ENCODE assay signal across 11 cellular contexts in the genomic region with DNA sequence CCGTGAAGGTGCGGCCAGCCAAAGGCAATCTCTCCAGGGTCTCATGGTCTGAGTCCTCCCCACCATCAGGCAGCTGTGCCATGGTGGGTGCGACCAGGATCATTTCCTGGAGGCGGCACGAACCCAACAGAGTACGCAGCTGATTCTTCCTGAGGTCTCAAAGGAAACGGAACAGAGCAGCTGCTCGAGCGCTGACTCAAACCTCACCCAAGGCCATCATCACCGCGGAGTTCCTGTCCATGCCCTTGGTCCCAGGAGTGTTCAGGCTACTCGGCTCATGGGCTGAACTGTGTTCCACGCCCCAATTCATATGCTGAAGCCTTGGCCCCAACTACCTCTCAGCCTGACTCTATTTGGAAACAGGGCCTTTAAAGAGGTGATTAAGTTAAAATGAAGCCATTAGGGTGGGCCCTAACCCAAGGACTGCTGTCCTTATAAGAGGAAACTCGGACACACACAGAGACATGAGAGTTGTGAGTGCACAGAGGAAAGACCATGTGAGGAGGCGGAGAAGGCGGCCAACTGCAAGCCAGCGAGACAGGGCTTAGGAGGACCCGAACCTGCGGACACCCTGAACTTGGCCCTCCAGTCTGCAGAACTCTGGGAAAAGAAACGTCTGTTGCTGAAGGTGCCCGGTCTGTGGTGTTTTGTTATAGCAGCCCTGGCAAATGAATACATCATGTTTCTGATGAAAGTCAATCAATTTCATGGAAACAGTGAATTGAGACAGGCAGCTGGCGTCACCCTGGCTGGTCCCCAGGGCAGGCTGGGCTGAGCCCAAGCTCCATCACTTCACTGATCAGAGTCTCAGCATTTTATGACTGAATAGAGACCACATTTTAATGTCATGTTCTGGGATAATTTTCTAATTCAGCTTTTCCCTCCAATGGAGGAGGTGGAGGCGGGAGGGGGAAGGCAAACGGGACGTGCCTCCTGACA. TPM values are rescaled to one million over a fixed set of nuclear protein-coding genes. Genes with fewer than 3 reads are reported as not detected.
DNase-seq lines count a peak whose midpoint lies in the region; ATAC-seq and TF ChIP-seq lines count a peak whose summit lies in the region.
"Had no signal": no experiment of that assay in that cellular context is flagged by ENCODE, and none has a peak within 500 bp of the region (broad histone marks: within the 10 kb centered on the region; RNA-seq: fewer than 3 reads in every experiment).

No MANE protein-coding gene starts in this region.

- peaks cover 8% of the 10 kb centered on the region for H3K4me1 Mint-ChIP-seq in endothelial cell (ENCODE audit: unreplicated experiment)
- H3K4me1 Mint-ChIP-seq in T-helper 17 cell, result peaks cover 20% of the 10 kb centered on the region

- intact Hi-C loops in ovary (cut with DNase I), result no loop called here

- TF ChIP-seq EP300 in ovary (IDR thresholded peaks at IDR 0.05), result no peak

- H3K27me3 Mint-ChIP-seq in endothelial cell (ENCODE audit: unreplicated experiment) (peaks cover 4% of the 10 kb centered on the region), T-helper 17 cell (no peaks in the 10 kb centered on the region)

- H3K9me3 Mint-ChIP-seq in endothelial cell (ENCODE audit: unreplicated experiment), result no peaks in the 10 kb centered on the region
- H3K9me3 Mint-ChIP-seq: naive thymus-derived CD4-positive, alpha-beta T cell had no signal

- no peaks in the 10 kb centered on the region for H3K27me3 ChIP-seq in ovary
- H3K27me3 ChIP-seq: SJSA1 had no signal

- no peak overlapping the region for H3K4me3 ChIP-seq in GM12865 (ENCODE audit: low read depth, low read length)
- H3K4me3 ChIP-seq in ovary, result no peak overlapping the region
- H3K4me3 ChIP-seq: SJSA1 had no signal

- peaks cover 41% of the 10 kb centered on the region for H3K4me1 ChIP-seq in ovary (ENCODE audit: insufficient read depth)

- ATAC-seq in HG03460 (IDR thresholded peaks at IDR 0.05; ENCODE audit: unreplicated experiment) (peak; percentile 70), T-helper 17 cell (no peak), GM21576 (IDR thresholded peaks at IDR 0.05; ENCODE audit: unreplicated experiment) (no peak)
- ATAC-seq: naive thymus-derived CD4-positive, alpha-beta T cell had no signal

- H3K9me3 ChIP-seq in ovary (no peaks in the 10 kb centered on the region), T-helper 17 cell (ENCODE audit: control insufficient read depth, low read length, poor library complexity, severe bottlenecking) (no peaks in the 10 kb centered on the region)
- H3K9me3 ChIP-seq: SJSA1 had no signal

- DNase-seq in GM12865 (ENCODE audit: low read depth), result peak; percentile 85
- DNase-seq in endothelial cell (ENCODE audit: low spot score), result no peak
- peak in 3 of 5 donors; percentile 44 to 65 (median 50) for DNase-seq in ovary
- no peak for DNase-seq in T-helper 17 cell
- DNase-seq in NCI-H1436 (lab: John Stamatoyannopoulos, UW), result no peak
- DNase-seq in NCI-H748 treated with DMSO at 0.1 percent for 48 hours (lab: John Stamatoyannopoulos, UW), result no peak
- DNase-seq: DND-41; naive thymus-derived CD4-positive, alpha-beta T cell had no signal

- WGBS in ovary, 3 donors, result 47 to 70% (median 64%) methylated on average over 25 of the region's 25 CpGs

- no peak for TF ChIP-seq POLR2A in ovary (IDR thresholded peaks at IDR 0.05)

- H3K36me3 Mint-ChIP-seq in endothelial cell (ENCODE audit: low read depth, unreplicated experiment) (no peaks in the 10 kb centered on the region), T-helper 17 cell (ENCODE audit: low read depth) (no peaks in the 10 kb centered on the region)
- H3K36me3 Mint-ChIP-seq: naive thymus-derived CD4-positive, alpha-beta T cell had no signal

- H3K4me3 Mint-ChIP-seq in endothelial cell (ENCODE audit: unreplicated experiment), result peak overlapping the region; percentile 63
- no peak overlapping the region for H3K4me3 Mint-ChIP-seq in T-helper 17 cell
- H3K4me3 Mint-ChIP-seq: naive thymus-derived CD4-positive, alpha-beta T cell had no signal

- TF ChIP-seq CTCF in GM12865 (IDR thresholded peaks at IDR 0.05; ENCODE audit: insufficient read depth, low read depth, low read length, missing control alignments), result no peak
- TF ChIP-seq CTCF in endothelial cell (IDR thresholded peaks at IDR 0.05; ENCODE audit: unreplicated experiment), result no peak
- TF ChIP-seq CTCF in ovary (IDR thresholded peaks at IDR 0.05), result no peak

- H3K27ac ChIP-seq in ovary, result peak overlapping the region; percentile 25 to 46
- H3K27ac ChIP-seq: SJSA1 had no signal

- H3K36me3 ChIP-seq in ovary, result no peaks in the 10 kb centered on the region

- H3K27ac Mint-ChIP-seq in endothelial cell (ENCODE audit: unreplicated experiment) (no peak overlapping the region), T-helper 17 cell (no peak overlapping the region)

RNA-seq across cellular contexts. Expression of gene MXRA7, which starts 13.7 kb away (rescaled TPM):
- 51.6 TPM for total RNA-seq in endothelial cell (ENCODE audit: unreplicated experiment)
- 100 to 1,000 TPM; 107 to 210 (median 181) TPM for total RNA-seq in ovary
- 100 to 1,000 TPM; 199 to 759 TPM for polyA plus RNA-seq in ovary
- total RNA-seq in T-helper 17 cell, result 1 to 10 TPM; 5.7 to 8.0 TPM

RNA-seq across cellular contexts. Expression of gene JMJD6, which starts 29.4 kb away (rescaled TPM):
- 25.6 TPM for total RNA-seq in endothelial cell (ENCODE audit: unreplicated experiment)
- 10 to 100 TPM; 20.1 to 49.8 (median 38.1) TPM for total RNA-seq in ovary
- 10 to 100 TPM; 19.5 to 28.2 TPM for polyA plus RNA-seq in ovary
- total RNA-seq in T-helper 17 cell, result 100 to 1,000 TPM; 124 to 137 TPM

RNA-seq across cellular contexts. Expression of gene METTL23, which starts 29.6 kb away (rescaled TPM):
- total RNA-seq in endothelial cell (ENCODE audit: unreplicated experiment), result 30.5 TPM
- 10 to 100 TPM; 20.9 to 36.6 (median 31.8) TPM for total RNA-seq in ovary
- 10 to 100 TPM; 37.9 to 47.4 TPM for polyA plus RNA-seq in ovary
- 10 to 100 TPM; 35.1 to 36.2 TPM for total RNA-seq in T-helper 17 cell

RNA-seq across cellular contexts. Expression of gene SRSF2, which starts 40.1 kb away (rescaled TPM):
- total RNA-seq in endothelial cell (ENCODE audit: unreplicated experiment) (215 TPM), ovary (100 to 1,000 TPM; 149 to 245 (median 174) TPM), T-helper 17 cell (100 to 1,000 TPM; 351 to 393 TPM)
- polyA plus RNA-seq in ovary, result 100 to 1,000 TPM; 126 to 152 TPM

RNA-seq across cellular contexts. Expression of gene MFSD11, which starts 40.9 kb away (rescaled TPM):
- total RNA-seq in endothelial cell (ENCODE audit: unreplicated experiment) (37.3 TPM), ovary (10 to 100 TPM; 16.1 to 26.2 (median 19.6) TPM), T-helper 17 cell (10 to 100 TPM; 29.4 to 36.7 TPM)
- polyA plus RNA-seq in ovary, result 10 to 100 TPM in 1 of 2 donors, 1 to 10 TPM in 1; 9.6 to 19.6 TPM

Comparison
In these comparisons a context has a peak if more than half of its experiments do, and no peak if none do; other contexts are left out.
1. DNase-seq: peak in GM12865 (single experiment) and ovary (3 of 5); none in endothelial cell (single experiment), T-helper 17 cell (0 of 3), NCI-H1436 (single experiment) and NCI-H748 treated with DMSO at 0.1 percent for 48 hours (single experiment).